ENCODE assay signal across 8 cellular contexts in genomic region chr7:76626989-76627642, GRCh38. TPM values are rescaled to one million over a fixed set of nuclear protein-coding genes. Genes with fewer than 3 reads are reported as not detected.
A peak's percentile ranks its signal among the peaks of the same experiment; 100 is the strongest.
DNase-seq lines count a peak whose midpoint lies in the region; ATAC-seq and TF ChIP-seq lines count a peak whose summit lies in the region.
"Not testable (repeated sequence)": the region's sequence is repeated elsewhere in the genome, so short reads cannot be mapped to it uniquely, and the experiment has no call there.

POMZP3 (minus strand) TSS chr7:76627279; CDS start chr7:76626064, 1,215 bp downstream.

- TF ChIP-seq EP300 in ovary (IDR thresholded peaks at IDR 0.05); transverse colon (IDR thresholded peaks at IDR 0.05; ENCODE audit: low read depth): not testable (repeated sequence)

- H3K27me3 ChIP-seq in body of pancreas, ovary, transverse colon: not testable (repeated sequence)

- H3K4me3 ChIP-seq in WI38 (ENCODE audit: low read depth, low read length) (peak within 1 kb of the TSS; percentile 62), body of pancreas (peak within 1 kb of the TSS in 1 of 2 donors; percentile 25), ovary (peak within 1 kb of the TSS; percentile 51), transverse colon (peak within 1 kb of the TSS; percentile 44 to 69 (median 61))

- TF ChIP-seq CTCF in WI38 (IDR thresholded peaks at IDR 0.05; ENCODE audit: low read depth, low read length); body of pancreas (IDR thresholded peaks at IDR 0.05); ovary (IDR thresholded peaks at IDR 0.05); transverse colon (IDR thresholded peaks at IDR 0.05): not testable (repeated sequence)

- ATAC-seq in GM18502 (IDR thresholded peaks at IDR 0.05; ENCODE audit: poor library complexity, unreplicated experiment) (peak; percentile 90), HG02571 (IDR thresholded peaks at IDR 0.05; ENCODE audit: unreplicated experiment) (peak; percentile 80), body of pancreas (peak; percentile 98), left ventricle myocardium superior (peak; percentile 98)

- H3K27ac ChIP-seq in body of pancreas (peak within 1 kb of the TSS; percentile 77 to 93 (median 88)), ovary (peak within 1 kb of the TSS; percentile 62 to 77), transverse colon (peak within 1 kb of the TSS; percentile 78 to 90 (median 90))

- H3K36me3 ChIP-seq in body of pancreas (replicated peaks in 1 of 2; ENCODE audit: insufficient read depth in 1 of 2, low read depth in 2 of 2); ovary; transverse colon: not testable (repeated sequence)

- in situ Hi-C loops in transverse colon (cut with MboI; ENCODE audit: low pct_ligation_motif_present in 1 of 4, low pct_unique_long_range_greater_than_20kb in 1 of 4, low sequenced_read_pairs in 3 of 4), result not testable (repeated sequence)

- intact Hi-C loops in body of pancreas (cut with DNase I); left ventricle myocardium superior (cut with micrococcal nuclease); ovary (cut with DNase I); transverse colon (cut with DNase I; ENCODE audit: low total_unique reads): not testable (repeated sequence)

- not testable (repeated sequence) for H3K4me1 ChIP-seq in body of pancreas; ovary (ENCODE audit: insufficient read depth); transverse colon

- DNase-seq in LHCN-M2 (ENCODE audit: low read depth) (peak; percentile 49), body of pancreas (peak; percentile 25 to 45 (median 30)), left ventricle myocardium superior (peak; percentile 44), ovary (peak; percentile 29 to 71 (median 37)), transverse colon (peak; percentile 14)

- peak; percentile 62 to 82 (median 81) for TF ChIP-seq POLR2A in body of pancreas (IDR thresholded peaks at IDR 0.05)
- TF ChIP-seq POLR2A in ovary (IDR thresholded peaks at IDR 0.05), result peak; percentile 65
- TF ChIP-seq POLR2A in transverse colon (IDR thresholded peaks at IDR 0.05), result peak; percentile 85

- not testable (repeated sequence) for H3K9me3 ChIP-seq in body of pancreas, ovary, transverse colon

- 0% methylated on average over 4 of the region's 78 CpGs; no CpG with 5 or more reads in 1 of the 2 donors for WGBS in body of pancreas, 2 donors
- WGBS in ovary, 3 donors, result 0 to 1% (median 0%) methylated on average over 14 to 36 of the region's 78 CpGs
- WGBS in transverse colon (ENCODE audit: low coverage in 1 of 2), 2 donors, result no CpG with 5 or more reads among the region's 78 CpGs

RNA-seq across cellular contexts. Expression of gene POMZP3, which starts in this region (rescaled TPM):
- total RNA-seq in LHCN-M2 (2014; rRNA removed) (18.1 and 25.8 TPM in 2 replicates), body of pancreas (1 to 10 TPM; 4.2 to 7.9 TPM), left ventricle myocardium superior (7.9 TPM), ovary (10 to 100 TPM in 4 of 7 donors, 1 to 10 TPM in 3; 5.2 to 36.2 (median 16.9) TPM), transverse colon (10 to 100 TPM in 2 of 4 donors, 1 to 10 TPM in 2; 1.5 to 38.2 (median 9.3) TPM)
- 71.0 TPM for polyA plus RNA-seq in LHCN-M2 (2012)
- polyA plus RNA-seq in ovary, result 10 to 100 TPM; 10.2 to 15.3 TPM
